Comparison of ENCODE assay signal across 8 cellular contexts in genomic region chr6:292506-293184, GRCh38. TPM values are rescaled to one million over a fixed set of nuclear protein-coding genes. Genes with fewer than 3 reads are reported as not detected.
DNase-seq lines count a peak whose midpoint lies in the region; ATAC-seq and TF ChIP-seq lines count a peak whose summit lies in the region.

No MANE protein-coding gene starts in this region.

- peak overlapping the region; percentile 74 for H3K27ac ChIP-seq in Panc1 (ENCODE audit: low read length)
- peak overlapping the region; percentile 74 to 97 (median 91) for H3K27ac ChIP-seq in adrenal gland

- WGBS in adrenal gland, 4 donors, result 18 to 38% (median 26%) methylated on average over 37 to 52 of the region's 52 CpGs

- H3K9me3 ChIP-seq in Panc1 (ENCODE audit: control insufficient read depth, insufficient read depth, low read depth, low read length), result no peaks in the 10 kb centered on the region
- no peaks in the 10 kb centered on the region for H3K9me3 ChIP-seq in adrenal gland (replicated peaks in 1 of 3)
- no peaks in the 10 kb centered on the region for H3K9me3 ChIP-seq in iPS-18c (ENCODE audit: control insufficient read depth, insufficient read depth, low read length)

- H3K4me3 ChIP-seq in GM12864 (ENCODE audit: low read depth, low read length) (peak overlapping the region; percentile 63), Panc1 (ENCODE audit: low read depth in 2 of 2, low read length in 2 of 2) (peak overlapping the region; percentile 55 to 90), adrenal gland (peak overlapping the region in 3 of 4 donors; percentile 7 to 76 (median 61)), iPS-18c (ENCODE audit: insufficient read depth, low read depth, low read length) (peak overlapping the region; percentile 72)

- H3K36me3 ChIP-seq in Panc1 (ENCODE audit: control insufficient read depth, insufficient read depth, low read length) (no peaks in the 10 kb centered on the region), adrenal gland (replicated peaks in 1 of 2) (no peaks in the 10 kb centered on the region)

- ATAC-seq in HG02571 (IDR thresholded peaks at IDR 0.05; ENCODE audit: unreplicated experiment), result peak; percentile 34
- peak; percentile 66 for ATAC-seq in Panc1

- H3K4me1 ChIP-seq in Panc1 (ENCODE audit: control insufficient read depth, insufficient read depth, low read length), result peaks cover 8% of the 10 kb centered on the region; the same call in 1 of the 2 replicates
- peaks cover 6 to 19% of the 10 kb centered on the region in 2 donors for H3K4me1 ChIP-seq in adrenal gland (replicated peaks in 1 of 2)

- in situ Hi-C loops in Panc1 (cut with HindIII; ENCODE audit: low pct_unique_long_range_greater_than_20kb, low sequenced_read_pairs), result no loop called here

- CTCF ChIA-PET in Panc1 (lab: Charles Lee), result no interaction called here

- TF ChIP-seq CTCF in GM12864 (IDR thresholded peaks at IDR 0.05; ENCODE audit: low read depth, low read length, missing control alignments) (no peak), Panc1 (IDR thresholded peaks at IDR 0.05) (peak; percentile 20), adrenal gland (IDR thresholded peaks at IDR 0.05) (no peak)

- 0 out of 2 replicates have a peak, but pooled peaks cover 2% of the 10 kb centered on the region for H3K27me3 ChIP-seq in Panc1 (ENCODE audit: control insufficient read depth, insufficient read depth, low read length)
- no peaks in the 10 kb centered on the region for H3K27me3 ChIP-seq in adrenal gland

- intact Hi-C loops in Panc1 (cut with micrococcal nuclease; ENCODE audit: unreplicated experiment) (no loop called here), adrenal gland (cut with DNase I) (no loop called here)

- peak in 1 of 2 donors; percentile 3 for TF ChIP-seq POLR2A in adrenal gland (IDR thresholded peaks at IDR 0.05)

- POLR2A ChIA-PET in Panc1 (lab: Charles Lee), result interaction anchor here (0.6 to 0.7 kb wide), 4 partner anchors 97 to 1095 kb away, joined by 3 to 11 read pairs (median 3); no protein-coding TSS in a partner anchor

- no TSS peak for BruUV-seq in Panc1 (replicated peaks; lab: Mats Ljungman, UMichigan)

- DNase-seq in GM12864 (ENCODE audit: low read depth), result peak; percentile 95
- no peak for DNase-seq in Panc1 (ENCODE audit: low read depth, low spot score)
- peak; percentile 62 to 82 (median 75) for DNase-seq in adrenal gland
- peak; percentile 68 for DNase-seq in stimulated activated CD4-positive, alpha-beta T cell treated with anti-CD3 and anti-CD28 coated beads, Interleukin-12 subunit alpha, Interleukin-12 subunit beta, amount 100 ng/mL, for 4 hours
- DNase-seq in NCI-H1436 treated with DMSO at 0.1 percent for 48 hours (lab: John Stamatoyannopoulos, UW), result no peak
- no peak for DNase-seq in stimulated activated naive CD4-positive, alpha-beta T cell treated with Interleukin-2 at 50 U/mL for 16 hours (lab: John Stamatoyannopoulos, UW)

RNA-seq across cellular contexts. Expression of gene DUSP22, which starts 0.4 kb away (rescaled TPM):
- 34.8 TPM for total RNA-seq in Panc1 (2021; ENCODE audit: unreplicated experiment)
- 31.1 TPM for polyA plus RNA-seq in Panc1 (2012; ENCODE audit: insufficient read length)
- total RNA-seq in adrenal gland, result 10 to 100 TPM; 23.4 to 39.3 (median 34.3) TPM
- 10 to 100 TPM; 18.2 to 22.8 (median 22.4) TPM for polyA plus RNA-seq in adrenal gland

Comparison
In these comparisons a context has a peak if more than half of its experiments do, and no peak if none do; other contexts are left out.
1. DNase-seq: peak in GM12864 (single experiment), adrenal gland (7 of 7) and stimulated activated CD4-positive, alpha-beta T cell treated with anti-CD3 and anti-CD28 coated beads, Interleukin-12 subunit alpha, Interleukin-12 subunit beta, amount 100 ng/mL, for 4 hours (single experiment); none in Panc1 (single experiment), NCI-H1436 treated with DMSO at 0.1 percent for 48 hours (single experiment) and stimulated activated naive CD4-positive, alpha-beta T cell treated with Interleukin-2 at 50 U/mL for 16 hours (single experiment).
2. Peak in every context shown above with its lines, with median percentiles within 50 percentile points of each other: H3K4me3 ChIP-seq.